ENCODE assay signal across 8 cellular contexts in the genomic region with DNA sequence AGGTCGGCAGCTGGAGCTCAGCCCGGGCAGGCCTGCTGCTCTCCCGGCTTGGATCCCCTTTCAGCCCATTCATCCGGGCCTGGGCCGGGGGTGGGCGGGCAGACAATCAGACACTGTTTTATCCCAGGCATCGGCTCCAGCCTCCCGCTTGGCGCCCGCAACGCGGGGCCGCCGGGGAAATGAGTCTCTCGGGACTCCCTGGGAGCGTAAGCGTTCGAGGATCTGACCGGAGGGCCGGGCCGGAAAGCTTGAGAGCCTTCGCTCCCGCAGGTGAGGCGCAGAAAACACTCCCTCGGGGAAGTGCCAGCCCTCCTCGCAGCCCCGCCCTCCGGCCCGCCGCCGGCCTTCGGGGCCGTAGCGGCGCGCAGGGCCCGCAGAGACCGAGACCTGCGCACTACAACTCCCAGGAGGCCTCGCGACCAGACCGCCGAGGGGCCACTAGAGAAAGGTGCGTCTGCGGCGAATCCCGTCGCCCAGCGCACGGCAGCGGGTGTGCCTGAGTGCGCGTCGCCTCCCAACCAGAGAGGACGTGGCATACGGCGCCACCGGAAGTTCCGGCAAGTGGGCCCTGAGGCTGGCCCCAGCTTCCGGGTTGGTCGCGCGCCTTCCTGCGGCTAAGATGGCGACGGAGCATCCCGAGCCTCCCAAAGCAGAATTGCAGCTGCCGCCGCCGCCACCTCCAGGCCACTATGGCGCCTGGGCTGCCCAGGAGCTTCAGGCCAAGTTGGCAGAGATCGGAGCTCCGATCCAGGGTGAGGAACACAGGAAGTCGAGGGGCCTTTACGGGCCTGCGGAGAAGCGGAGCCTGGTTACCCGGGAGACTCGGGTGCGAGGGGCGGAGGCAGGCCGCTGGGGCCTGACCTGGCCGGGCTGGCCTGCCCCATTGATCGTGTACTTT. TPM values are rescaled to one million over a fixed set of nuclear protein-coding genes. Genes with fewer than 3 reads are reported as not detected.
DNase-seq lines count a peak whose midpoint lies in the region; ATAC-seq, FAIRE-seq and TF ChIP-seq lines count a peak whose summit lies in the region.

A gene with protein sequence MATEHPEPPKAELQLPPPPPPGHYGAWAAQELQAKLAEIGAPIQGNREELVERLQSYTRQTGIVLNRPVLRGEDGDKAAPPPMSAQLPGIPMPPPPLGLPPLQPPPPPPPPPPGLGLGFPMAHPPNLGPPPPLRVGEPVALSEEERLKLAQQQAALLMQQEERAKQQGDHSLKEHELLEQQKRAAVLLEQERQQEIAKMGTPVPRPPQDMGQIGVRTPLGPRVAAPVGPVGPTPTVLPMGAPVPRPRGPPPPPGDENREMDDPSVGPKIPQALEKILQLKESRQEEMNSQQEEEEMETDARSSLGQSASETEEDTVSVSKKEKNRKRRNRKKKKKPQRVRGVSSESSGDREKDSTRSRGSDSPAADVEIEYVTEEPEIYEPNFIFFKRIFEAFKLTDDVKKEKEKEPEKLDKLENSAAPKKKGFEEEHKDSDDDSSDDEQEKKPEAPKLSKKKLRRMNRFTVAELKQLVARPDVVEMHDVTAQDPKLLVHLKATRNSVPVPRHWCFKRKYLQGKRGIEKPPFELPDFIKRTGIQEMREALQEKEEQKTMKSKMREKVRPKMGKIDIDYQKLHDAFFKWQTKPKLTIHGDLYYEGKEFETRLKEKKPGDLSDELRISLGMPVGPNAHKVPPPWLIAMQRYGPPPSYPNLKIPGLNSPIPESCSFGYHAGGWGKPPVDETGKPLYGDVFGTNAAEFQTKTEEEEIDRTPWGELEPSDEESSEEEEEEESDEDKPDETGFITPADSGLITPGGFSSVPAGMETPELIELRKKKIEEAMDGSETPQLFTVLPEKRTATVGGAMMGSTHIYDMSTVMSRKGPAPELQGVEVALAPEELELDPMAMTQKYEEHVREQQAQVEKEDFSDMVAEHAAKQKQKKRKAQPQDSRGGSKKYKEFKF (plus strand): TSS at position 599 of the 898 bp plus-strand sequence. CDS start 21 bp downstream, at position 620.

- H3K9me3 ChIP-seq in BE2C, result no peaks in the 10 kb centered on the region

- TF ChIP-seq CTCF in BE2C (IDR thresholded peaks at IDR 0.05; ENCODE audit: low read depth, low read length), result no peak

- peak within 1 kb of the TSS; percentile 80 for H3K4me3 ChIP-seq in BE2C (ENCODE audit: low read depth, low read length)

- H3K27me3 ChIP-seq in BE2C, result no peaks in the 10 kb centered on the region

- intact Hi-C loops in left colon (cut with DNase I, micrococcal nuclease), result no loop called here

- ATAC-seq in HG03457 (IDR thresholded peaks at IDR 0.05; ENCODE audit: unreplicated experiment), result peak; percentile 84
- peak; percentile 93 for ATAC-seq in left colon

- H3K36me3 ChIP-seq in BE2C, result peaks cover 25% of the 10 kb centered on the region

- H3K4me1 ChIP-seq in BE2C, result peaks cover 6% of the 10 kb centered on the region

- peak; percentile 99 for DNase-seq in BE2C
- peak; percentile 94 for DNase-seq in GM19239 (ENCODE audit: insufficient read length, low spot score)
- DNase-seq in NCI-H524 treated with DMSO at 0.1 percent for 48 hours (lab: John Stamatoyannopoulos, UW), result peak; percentile 79
- DNase-seq in activated CD4-positive, alpha-beta T cell treated with anti-CD3 and anti-CD28 coated beads for 4 hours, result peak; percentile 93 to 95
- DNase-seq in left colon, result peak; percentile 97 to 98
- DNase-seq in stimulated activated CD4-positive, alpha-beta T cell treated with anti-CD3 and anti-CD28 coated beads, Interleukin-1b, Interleukin-23, amount 100 ng/mL, for 48 hours, result peak; percentile 98

- FAIRE-seq in GM19239 (lab: Jason Lieb, UNC), result peak; percentile 94

- H3K27ac ChIP-seq in cingulate gyrus (ENCODE audit: low read depth, low read length), result peak within 1 kb of the TSS; percentile 95

RNA-seq across cellular contexts. Expression of the gene that starts here (rescaled TPM):
- 410 TPM for polyA plus RNA-seq in BE2C (2012; ENCODE audit: insufficient read depth, insufficient read length, low read depth)
- 100 to 1,000 TPM; 123 to 131 TPM for total RNA-seq in left colon

Comparison
In these comparisons a context has a peak if more than half of its experiments do, and no peak if none do; other contexts are left out.
1. Peak in every context shown above with its lines: DNase-seq, ATAC-seq, H3K4me3 ChIP-seq and H3K27ac ChIP-seq.